14 cellular contexts compared by ENCODE assay signal in genomic region chr16:60419859-60420258, GRCh38.
DNase-seq lines count a peak whose midpoint lies in the region; ATAC-seq and TF ChIP-seq lines count a peak whose summit lies in the region.
"Had no signal": no experiment of that assay in that cellular context is flagged by ENCODE, and none has a peak within 500 bp of the region (broad histone marks: within the 10 kb centered on the region; RNA-seq: fewer than 3 reads in every experiment).

No MANE protein-coding gene starts in this region.

- no peaks in the 10 kb centered on the region for H3K79me1 ChIP-seq in mesendoderm (ENCODE audit: low read length)

- DNase-seq in HPDE6-E6E7 (ENCODE audit: extremely low spot score) = peak; percentile 3
- peak; percentile 1 for DNase-seq in RWPE1 (ENCODE audit: low spot score)
- DNase-seq in epithelial cell of esophagus (ENCODE audit: low read depth) = peak; percentile 27
- peak; percentile 9 for DNase-seq in mesendoderm
- no peak for DNase-seq in NCI-H2107 (lab: John Stamatoyannopoulos, UW)
- DNase-seq in activated CD4-positive, alpha-beta T cell treated with anti-CD3 and anti-CD28 coated beads, Interleukin-2, amount 50 U/mL, for 1 hour = no peak
- DNase-seq: CD8-positive, alpha-beta T cell; COR-L47; DMS153; DMS79 treated with DMSO at 0.1 percent for 48 hours; EL had no signal

- no peak overlapping the region for H4K8ac ChIP-seq in mesendoderm (ENCODE audit: low read depth, low read length)

- no peak overlapping the region for H2BK5ac ChIP-seq in mesendoderm (ENCODE audit: low read length)

- H3K4me2 ChIP-seq in mesendoderm (ENCODE audit: low read length) = no peak overlapping the region
- H3K4me2 ChIP-seq: A549 had no signal

- no peak overlapping the region for H2BK120ac ChIP-seq in mesendoderm (ENCODE audit: low read depth, low read length)

- ATAC-seq in GM21786 (IDR thresholded peaks at IDR 0.05; ENCODE audit: unreplicated experiment) = no peak
- ATAC-seq: A549; CD8-positive, alpha-beta T cell; HCT116 had no signal

- no peak overlapping the region for H3K4me3 ChIP-seq in epithelial cell of esophagus (ENCODE audit: low read length)
- H3K4me3 ChIP-seq in mesendoderm (ENCODE audit: low read length) = no peak overlapping the region
- H3K4me3 ChIP-seq: A549 had no signal

- no CpG with 5 or more reads among the region's 4 CpGs for WGBS in mesendoderm (ENCODE audit: extremely low coverage, insufficient coverage, low lambda C conversion rate)

- no peak overlapping the region for H2AK5ac ChIP-seq in mesendoderm (ENCODE audit: low read length)

- H3K79me2 ChIP-seq in mesendoderm (ENCODE audit: control insufficient read depth, insufficient read depth, low read length) = no peaks in the 10 kb centered on the region

- CTCF ChIA-PET in RWPE1 (lab: Yijun Ruan, JAX) = no interaction called here

- no peak overlapping the region for H2BK15ac ChIP-seq in mesendoderm (replicated peaks; ENCODE audit: low read depth)

- no peak overlapping the region for H3K4ac ChIP-seq in mesendoderm (ENCODE audit: low read depth, low read length)

- H3K18ac ChIP-seq in mesendoderm (ENCODE audit: low read length) = no peak overlapping the region

- no peak overlapping the region for H4K5ac ChIP-seq in mesendoderm (ENCODE audit: low read length)

- POLR2A ChIA-PET in RWPE1 (lab: Yijun Ruan, JAX; ENCODE audit: low non-redundant PET) = no interaction called here

- no peak overlapping the region for H3K9ac ChIP-seq in mesendoderm (ENCODE audit: low read length)

- no peaks in the 10 kb centered on the region for H3K36me3 ChIP-seq in mesendoderm (ENCODE audit: control insufficient read depth, insufficient read depth, low read length)

- no peak overlapping the region for H3K56ac ChIP-seq in mesendoderm (ENCODE audit: low read length)

- H3K27ac ChIP-seq in RWPE1 (no peak overlapping the region), mesendoderm (ENCODE audit: low read depth, low read length) (no peak overlapping the region)
- H3K27ac ChIP-seq: A549 had no signal

- H3K4me1 ChIP-seq in mesendoderm (ENCODE audit: control insufficient read depth, low read depth, low read length) = no peaks in the 10 kb centered on the region
- H3K4me1 ChIP-seq: A549 had no signal

- no peak for TF ChIP-seq CTCF in RWPE1 (conservative IDR thresholded peaks at IDR 0.05; ENCODE audit: low read depth)
- no peak for TF ChIP-seq CTCF in epithelial cell of esophagus (IDR thresholded peaks at IDR 0.05; ENCODE audit: insufficient read depth, low read depth, low read length, missing control alignments)

- no peaks in the 10 kb centered on the region for H3K27me3 ChIP-seq in mesendoderm (ENCODE audit: insufficient read depth, low read length, poor library complexity)

- no peak overlapping the region for H3K23ac ChIP-seq in mesendoderm (ENCODE audit: low read length)

Comparison
In these comparisons a context has a peak if more than half of its experiments do, and no peak if none do; other contexts are left out.
1. DNase-seq: peak in HPDE6-E6E7 (single experiment), RWPE1 (single experiment), epithelial cell of esophagus (single experiment) and mesendoderm (single experiment); none in NCI-H2107 (single experiment) and activated CD4-positive, alpha-beta T cell treated with anti-CD3 and anti-CD28 coated beads, Interleukin-2, amount 50 U/mL, for 1 hour (single experiment).